In genomic region chr18:48932822-48933510, GRCh38 we compare ENCODE assay signal across 9 cellular contexts. TPM values are rescaled to one million over a fixed set of nuclear protein-coding genes. Genes with fewer than 3 reads are reported as not detected.
A peak's percentile ranks its signal among the peaks of the same experiment; 100 is the strongest.
DNase-seq lines count a peak whose midpoint lies in the region; ATAC-seq and TF ChIP-seq lines count a peak whose summit lies in the region.
"Had no signal": no experiment of that assay in that cellular context is flagged by ENCODE, and none has a peak within 500 bp of the region (broad histone marks: within the 10 kb centered on the region; RNA-seq: fewer than 3 reads in every experiment).

No MANE protein-coding gene starts in this region.

- H3K27ac ChIP-seq in left ventricle myocardium inferior (replicated peaks), result peak overlapping the region; percentile 89
- peak overlapping the region; percentile 3 to 70 for H3K27ac ChIP-seq in aorta (ENCODE audit: low read depth in 1 of 2, low read length in 2 of 2)

- intact Hi-C loops in left ventricle myocardium inferior (cut with micrococcal nuclease) (no loop called here), Right ventricle myocardium inferior (cut with DNase I) (no loop called here), aorta (cut with DNase I) (loop anchor here in 1 of 2 donors (5.0 kb wide), 1 partner anchor 106 kb away; no protein-coding TSS in a partner anchor)
- intact Hi-C loops in activated CD4-positive, alpha-beta memory T cell treated with anti-CD3 and anti-CD28 coated beads for 36 hours (cut with micrococcal nuclease), result loop anchor here (1.0 to 10.0 kb wide), 7 partner anchors 7 to 1352 kb away; partner anchors contain the start of genes CXXC1 and MBD1

- H3K36me3 Mint-ChIP-seq in activated CD4-positive, alpha-beta memory T cell treated with anti-CD3 and anti-CD28 coated beads for 36 hours, result no peaks in the 10 kb centered on the region

- H3K4me1 Mint-ChIP-seq in activated CD4-positive, alpha-beta memory T cell treated with anti-CD3 and anti-CD28 coated beads for 36 hours (ENCODE audit: low read depth), result peaks cover 91% of the 10 kb centered on the region

- no peaks in the 10 kb centered on the region for H3K9me3 ChIP-seq in left ventricle myocardium inferior (replicated peaks)
- H3K9me3 ChIP-seq in aorta (ENCODE audit: control insufficient read depth, low read length), result no peaks in the 10 kb centered on the region

- TF ChIP-seq CTCF in left ventricle myocardium inferior (IDR thresholded peaks at IDR 0.05; ENCODE audit: borderline replicate concordance), result no peak

- CTCF ChIA-PET in activated CD4-positive, alpha-beta memory T cell treated with anti-CD3 and anti-CD28 coated beads for 36 hours (lab: Charles Lee), result interaction anchor here (1.4 to 1.9 kb wide), 3 partner anchors 14 to 19 kb away, joined by 5 to 6 read pairs (median 6); partner anchors contain the start of gene SMAD7

- no peaks in the 10 kb centered on the region for H3K27me3 ChIP-seq in left ventricle myocardium inferior (ENCODE audit: low read depth)
- no peaks in the 10 kb centered on the region for H3K27me3 ChIP-seq in aorta (ENCODE audit: control insufficient read depth in 1 of 2, insufficient read depth in 2 of 2, low read length in 1 of 2)

- WGBS in aorta, 2 donors, result 37 to 40% methylated on average over 10 of the region's 10 CpGs

- no peaks in the 10 kb centered on the region for H3K9me3 Mint-ChIP-seq in activated CD4-positive, alpha-beta memory T cell treated with anti-CD3 and anti-CD28 coated beads for 36 hours

- no peak for ATAC-seq in Right ventricle myocardium inferior
- ATAC-seq in aorta (ENCODE audit: low FRiP score), result no peak
- no peak for ATAC-seq in GM18858 (IDR thresholded peaks at IDR 0.05; ENCODE audit: unreplicated experiment)
- ATAC-seq in GM19467 (IDR thresholded peaks at IDR 0.05; ENCODE audit: unreplicated experiment), result no peak

- H3K27ac Mint-ChIP-seq in activated CD4-positive, alpha-beta memory T cell treated with anti-CD3 and anti-CD28 coated beads for 36 hours, result peak overlapping the region; percentile 98

- H3K36me3 ChIP-seq in left ventricle myocardium inferior (no peaks in the 10 kb centered on the region), aorta (ENCODE audit: control insufficient read depth in 1 of 2, insufficient read depth in 2 of 2, low read length in 1 of 2) (no peaks in the 10 kb centered on the region)

- DNase-seq in left ventricle myocardium inferior (no peak), Right ventricle myocardium inferior (ENCODE audit: missing footprints) (no peak), kidney glomerular epithelial cell (lab: John Stamatoyannopoulos, UW) (peak; percentile 24), aorta (peak in 1 of 2 donors; percentile 76), anterior cingulate cortex (lab: John Stamatoyannopoulos, UW) (no peak)
- DNase-seq in activated CD4-positive, alpha-beta memory T cell treated with anti-CD3 and anti-CD28 coated beads for 36 hours, result peak; percentile 39
- DNase-seq: islet precursor cell had no signal

- POLR2A ChIA-PET in activated CD4-positive, alpha-beta memory T cell treated with anti-CD3 and anti-CD28 coated beads for 36 hours (lab: Charles Lee), result interaction anchor here (0.5 to 3.5 kb wide), 8 partner anchors 12 to 804 kb away, joined by 3 to 24 read pairs (median 6); partner anchors contain the start of gene SMAD7

- H3K4me3 Mint-ChIP-seq in activated CD4-positive, alpha-beta memory T cell treated with anti-CD3 and anti-CD28 coated beads for 36 hours, result peak overlapping the region; percentile 80

- H3K4me1 ChIP-seq in left ventricle myocardium inferior, result peaks cover 98% of the 10 kb centered on the region
- peaks cover 3 to 9% of the 10 kb centered on the region in 2 donors for H3K4me1 ChIP-seq in aorta (ENCODE audit: control insufficient read depth in 1 of 2, insufficient read depth in 2 of 2, low read length in 2 of 2)

- H3K27me3 Mint-ChIP-seq in activated CD4-positive, alpha-beta memory T cell treated with anti-CD3 and anti-CD28 coated beads for 36 hours, result no peaks in the 10 kb centered on the region

- H3K4me3 ChIP-seq in left ventricle myocardium inferior (peak overlapping the region; percentile 52), aorta (ENCODE audit: low read length in 2 of 2) (no peak overlapping the region)

RNA-seq across cellular contexts. Expression of gene SMAD7, which starts 17.8 kb away (rescaled TPM):
- total RNA-seq in left ventricle myocardium inferior, result 19.3 TPM
- total RNA-seq in Right ventricle myocardium inferior, result 12.0 TPM
- total RNA-seq in activated CD4-positive, alpha-beta memory T cell treated with anti-CD3 and anti-CD28 coated beads for 36 hours, result 10 to 100 TPM; 13.6 to 14.4 TPM
- 10 to 100 TPM; 55.4 to 98.8 TPM for total RNA-seq in aorta
- 10 to 100 TPM; 27.3 to 32.9 TPM for polyA plus RNA-seq in aorta

Comparison
In these comparisons a context has a peak if more than half of its experiments do, and no peak if none do; other contexts are left out.
1. DNase-seq: peak in activated CD4-positive, alpha-beta memory T cell treated with anti-CD3 and anti-CD28 coated beads for 36 hours (single experiment) and kidney glomerular epithelial cell (single experiment); none in left ventricle myocardium inferior (single experiment), Right ventricle myocardium inferior (single experiment) and anterior cingulate cortex (0 of 58).